ENCODE assay signal across 1 cellular context in genomic region chr17:68246271-68247028, GRCh38.
TF ChIP-seq lines count a peak whose summit lies in the region.

No MANE protein-coding gene starts in this region.

TF ChIP-seq in HCT116, 20 proteins besides CTCF, POLR2A, EP300 and RAD21 (continued from another document):
- no peak for TF ChIP-seq SIN3A (IDR thresholded peaks at IDR 0.05; ENCODE audit: low read depth)
- no peak for TF ChIP-seq ELF1 (IDR thresholded peaks at IDR 0.05; ENCODE audit: borderline replicate concordance, low read depth)
- no peak for TF ChIP-seq CBX3 (IDR thresholded peaks at IDR 0.05; ENCODE audit: low read depth)
- TF ChIP-seq EGR1 (IDR thresholded peaks at IDR 0.05; ENCODE audit: low read depth): no peak
- TF ChIP-seq REST (IDR thresholded peaks at IDR 0.05; ENCODE audit: low read depth): no peak
- TF ChIP-seq SP1 (IDR thresholded peaks at IDR 0.05; ENCODE audit: low read depth): no peak
- no peak for TF ChIP-seq POLR2AphosphoS5 (IDR thresholded peaks at IDR 0.05; ENCODE audit: low read depth, low read length)
TF ChIP-seq in HCT116: peak in this region for 0.
